ENCODE assay signal across 18 cellular contexts in genomic region chr4:12545845-12546244, GRCh38.
DNase-seq lines count a peak whose midpoint lies in the region; TF ChIP-seq lines count a peak whose summit lies in the region.
"Had no signal": no experiment of that assay in that cellular context is flagged by ENCODE, and none has a peak within 500 bp of the region (broad histone marks: within the 10 kb centered on the region; RNA-seq: fewer than 3 reads in every experiment).

No MANE protein-coding gene starts in this region.

- no peaks in the 10 kb centered on the region for H3K9me3 Mint-ChIP-seq in endothelial cell (ENCODE audit: unreplicated experiment)
- H3K9me3 Mint-ChIP-seq: H9 had no signal

- DNase-seq in NCI-H510A treated with DMSO at 0.1 percent for 48 hours (lab: John Stamatoyannopoulos, UW) = peak; percentile 16
- DNase-seq in NCI-H510A (lab: John Stamatoyannopoulos, UW) = no peak
- DNase-seq in HT1080 (ENCODE audit: low read depth) = peak; percentile 29
- DNase-seq in cardiac fibroblast (ENCODE audit: low read depth in 2 of 2) = peak; percentile 9 to 45
- peak; percentile 24 for DNase-seq in skeletal muscle cell (ENCODE audit: low read depth)
- DNase-seq in A172 (ENCODE audit: low spot score) = no peak
- no peak for DNase-seq in endothelial cell (ENCODE audit: low spot score)
- DNase-seq: 8988T; ACHN; Calu3; CD4-positive, CD25-positive, alpha-beta regulatory T cell; DMS 273 treated with DMSO at 0.1 percent for 48 hours; DMS79 treated with DMSO at 0.1 percent for 48 hours; EL; GOT3; H9; HFFc6 had no signal

- H3K27ac Mint-ChIP-seq in endothelial cell (ENCODE audit: unreplicated experiment) = no peak overlapping the region
- H3K27ac Mint-ChIP-seq: CD4-positive, CD25-positive, alpha-beta regulatory T cell; H9; HFFc6 had no signal

- TF ChIP-seq CTCF in cardiac fibroblast (IDR thresholded peaks at IDR 0.05; ENCODE audit: low read depth, low read length) = no peak
- no peak for TF ChIP-seq CTCF in endothelial cell (IDR thresholded peaks at IDR 0.05; ENCODE audit: unreplicated experiment)

- H3K36me3 Mint-ChIP-seq in endothelial cell (ENCODE audit: low read depth, unreplicated experiment) = no peaks in the 10 kb centered on the region
- H3K36me3 Mint-ChIP-seq: CD4-positive, CD25-positive, alpha-beta regulatory T cell had no signal

- H3K4me1 Mint-ChIP-seq in endothelial cell (ENCODE audit: unreplicated experiment) = no peaks in the 10 kb centered on the region
- H3K4me1 Mint-ChIP-seq: CD4-positive, CD25-positive, alpha-beta regulatory T cell had no signal

- no peaks in the 10 kb centered on the region for H3K27me3 Mint-ChIP-seq in endothelial cell (ENCODE audit: unreplicated experiment)
- H3K27me3 Mint-ChIP-seq: CD4-positive, CD25-positive, alpha-beta regulatory T cell had no signal

- no peak overlapping the region for H3K4me3 ChIP-seq in cardiac fibroblast (replicated peaks in 1 of 2; ENCODE audit: low read depth in 2 of 2, low read length in 2 of 2)
- no peak overlapping the region for H3K4me3 ChIP-seq in skeletal muscle cell (ENCODE audit: low read depth, low read length)
- H3K4me3 ChIP-seq: BLaER1 treated with 17β-estradiol and CSF1 and Interleukin-3, amounts not matched to agents 10 nM and 100 nM had no signal

- H3K4me3 Mint-ChIP-seq in endothelial cell (ENCODE audit: unreplicated experiment) = no peak overlapping the region
- H3K4me3 Mint-ChIP-seq: CD4-positive, CD25-positive, alpha-beta regulatory T cell; H9; HFFc6 had no signal

Comparison
In these comparisons a context has a peak if more than half of its experiments do, and no peak if none do; other contexts are left out.
1. DNase-seq: peak in NCI-H510A treated with DMSO at 0.1 percent for 48 hours (single experiment), HT1080 (single experiment), cardiac fibroblast (2 of 2) and skeletal muscle cell (single experiment); none in NCI-H510A (single experiment), A172 (single experiment) and endothelial cell (single experiment).